Comparison of ENCODE assay signal across 8 cellular contexts in the genomic region with DNA sequence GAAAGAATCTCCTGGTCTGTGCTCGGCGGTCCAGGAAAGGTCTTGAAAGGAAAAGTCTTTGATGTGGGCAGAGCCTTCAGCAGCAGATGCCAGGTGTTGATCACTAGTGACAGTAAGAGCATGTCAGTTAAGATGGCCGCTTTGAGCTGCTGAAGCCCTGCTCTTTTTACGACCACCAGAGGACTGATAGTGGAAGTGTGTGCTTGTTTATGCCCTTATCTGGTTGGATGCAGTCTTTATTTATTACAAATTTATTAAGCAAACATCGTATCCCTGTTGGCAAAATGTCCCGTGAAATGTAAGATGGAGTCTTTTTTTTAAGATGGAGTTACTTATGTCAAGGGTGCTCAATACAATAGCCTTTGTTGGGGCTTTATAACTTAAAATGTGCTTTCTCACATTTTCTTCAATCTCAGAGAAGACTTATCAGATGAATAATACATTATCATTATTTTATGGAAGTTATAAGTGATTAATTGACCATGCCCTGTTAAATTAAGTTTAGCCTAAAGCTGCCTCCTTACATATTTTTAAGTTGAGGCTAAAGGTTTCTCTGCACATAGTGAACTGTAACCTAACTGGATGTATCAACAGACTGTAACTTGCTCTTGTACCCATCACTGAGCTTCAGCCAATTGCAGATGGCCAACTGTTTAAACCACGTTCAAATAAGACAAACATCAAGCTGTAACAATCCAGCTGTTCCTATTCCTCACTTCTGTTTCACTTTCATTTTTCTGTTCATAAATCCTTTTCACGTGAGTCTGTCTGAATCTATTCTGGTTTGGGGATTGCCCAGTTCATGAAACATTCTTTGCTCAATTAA.
A peak's percentile ranks its signal among the peaks of the same experiment; 100 is the strongest.
DNase-seq lines count a peak whose midpoint lies in the region; ATAC-seq and TF ChIP-seq lines count a peak whose summit lies in the region.

No MANE protein-coding gene starts in this region.

- no peaks in the 10 kb centered on the region for H3K9me2 ChIP-seq in HCT116 (ENCODE audit: insufficient read depth)

- DNase-seq in HCT116 (ENCODE audit: low read depth, low spot score) (no peak), immature natural killer cell (peak in 2 of 3 donors; percentile 15 to 23), NCI-H446 (lab: John Stamatoyannopoulos, UW) (no peak), testis (no peak), DMS79 treated with DMSO at 0.1 percent for 48 hours (lab: John Stamatoyannopoulos, UW) (no peak)
- DNase-seq in stimulated activated CD4-positive, alpha-beta T cell treated with anti-CD3 and anti-CD28 coated beads, Interleukin-4, amount 100 ng/mL, for 4 hours, result no peak

- H2AFZ ChIP-seq in HCT116 (ENCODE audit: low read depth, low read length, poor library complexity, severe bottlenecking) (peak overlapping the region; percentile 65), OCI-LY3 (ENCODE audit: low read depth, low read length) (no peak overlapping the region)

- WGBS in testis, 2 donors, result 65 to 73% methylated on average over 8 of the region's 8 CpGs

- H3K79me2 ChIP-seq in HCT116 (ENCODE audit: insufficient read depth, low read length), result no peaks in the 10 kb centered on the region
- H3K79me2 ChIP-seq in OCI-LY3 (ENCODE audit: low read length), result no peaks in the 10 kb centered on the region

- H3K9me3 ChIP-seq in HCT116 (ENCODE audit: control insufficient read depth in 1 of 2, insufficient read depth in 1 of 2, low read depth in 1 of 2, low read length in 2 of 2) (no peaks in the 10 kb centered on the region), OCI-LY3 (ENCODE audit: insufficient read depth, low read length) (no peaks in the 10 kb centered on the region), testis (no peaks in the 10 kb centered on the region)

- peak overlapping the region; percentile 73 to 86 (median 79) for H3K4me3 Mint-ChIP-seq in immature natural killer cell

- no peaks in the 10 kb centered on the region for H3K36me3 Mint-ChIP-seq in immature natural killer cell

- no peaks in the 10 kb centered on the region for H3K9me3 Mint-ChIP-seq in immature natural killer cell

- BruUV-seq in HCT116 (replicated peaks; lab: Mats Ljungman, UMichigan), result no TSS peak

- H3K27ac Mint-ChIP-seq in immature natural killer cell, result peak overlapping the region in 5 of 6 donors; percentile 22 to 84 (median 68)

- peaks cover 0 to 4% (median 2%) of the 10 kb centered on the region in 3 donors for H3K27me3 Mint-ChIP-seq in immature natural killer cell (ENCODE audit: low read depth in 3 of 3)

- peaks cover 21 to 69% of the 10 kb centered on the region in 2 experiments for H3K4me1 ChIP-seq in HCT116 (ENCODE audit: control insufficient read depth in 1 of 2, insufficient read depth in 2 of 2, low read length in 2 of 2)
- H3K4me1 ChIP-seq in OCI-LY3 (ENCODE audit: low read length), result peaks cover 53% of the 10 kb centered on the region
- H3K4me1 ChIP-seq in testis, result no peaks in the 10 kb centered on the region

- peaks cover 15 to 24% of the 10 kb centered on the region in 2 donors for H3K4me1 Mint-ChIP-seq in immature natural killer cell

- RAD21 ChIA-PET in HCT116 (lab: Charles Lee; ENCODE audit: low non-redundant PET in 1 of 2, low total read pairs in 2 of 2, uncharacterized antibody in 2 of 2, unreplicated experiment in 2 of 2), result no interaction called here

- CTCF ChIA-PET in HCT116 (lab: Charles Lee), result no interaction called here

- H3K27ac ChIP-seq in HCT116 (ENCODE audit: low read depth, low read length), result no peak overlapping the region
- peak overlapping the region; percentile 95 for H3K27ac ChIP-seq in OCI-LY3 (ENCODE audit: low read length)
- H3K27ac ChIP-seq in testis, result no peak overlapping the region

- TF ChIP-seq RAD21 in HCT116 (IDR thresholded peaks at IDR 0.05; ENCODE audit: low read depth), result no peak

- H4K20me1 ChIP-seq in HCT116 (ENCODE audit: insufficient read depth) (no peaks in the 10 kb centered on the region), OCI-LY3 (ENCODE audit: insufficient read depth, low read length) (no peaks in the 10 kb centered on the region)

- POLR2A ChIA-PET in HCT116 (lab: Charles Lee), result interaction anchor here (0.6 to 1.1 kb wide), 2 partner anchors 8 to 114 kb away, joined by 3 read pairs; no protein-coding TSS in a partner anchor

- H3K36me3 ChIP-seq in HCT116 (ENCODE audit: control insufficient read depth in 1 of 2, insufficient read depth in 2 of 2, low read length in 2 of 2), result no peaks in the 10 kb centered on the region
- H3K36me3 ChIP-seq in OCI-LY3 (replicated peaks; ENCODE audit: low read depth, low read length), result peaks cover 4% of the 10 kb centered on the region
- H3K36me3 ChIP-seq in testis (ENCODE audit: low read depth, missing control alignments), result no peaks in the 10 kb centered on the region

- H3K27me3 ChIP-seq in HCT116 (ENCODE audit: insufficient read depth, low read length) (no peaks in the 10 kb centered on the region), OCI-LY3 (ENCODE audit: low read depth, low read length) (no peaks in the 10 kb centered on the region), testis (no peaks in the 10 kb centered on the region)

- no peak for TF ChIP-seq CTCF in HCT116 (IDR thresholded peaks at IDR 0.05 in 2 of 3, conservative IDR thresholded peaks at IDR 0.05 in 1 of 3; ENCODE audit: borderline replicate concordance in 1 of 3, insufficient read depth in 1 of 3, low read depth in 2 of 3, low read length in 2 of 3)
- TF ChIP-seq CTCF in OCI-LY3 (IDR thresholded peaks at IDR 0.05; ENCODE audit: low read depth, low read length), result no peak
- TF ChIP-seq CTCF in testis (IDR thresholded peaks at IDR 0.05), result no peak

- TF ChIP-seq POLR2A in HCT116 (IDR thresholded peaks at IDR 0.05; ENCODE audit: borderline replicate concordance, extremely low read depth, insufficient read depth, insufficient read length) (no peak), testis (IDR thresholded peaks at IDR 0.05) (no peak)

- peak overlapping the region; percentile 71; the same call in 1 of the 2 replicates for H3K4me2 ChIP-seq in HCT116 (ENCODE audit: low read length)
- H3K4me2 ChIP-seq in OCI-LY3 (ENCODE audit: low read length), result peak overlapping the region; percentile 67

- H3K9ac ChIP-seq in HCT116 (ENCODE audit: low read length), result no peak overlapping the region
- H3K9ac ChIP-seq in OCI-LY3 (ENCODE audit: low read length), result peak overlapping the region; percentile 71

- H3K4me3 ChIP-seq in HCT116 (replicated peaks in 1 of 2; ENCODE audit: low read depth in 1 of 2, low read length in 2 of 2), result no peak overlapping the region
- peak overlapping the region; percentile 53 for H3K4me3 ChIP-seq in OCI-LY3 (ENCODE audit: low read length)
- H3K4me3 ChIP-seq in testis, result no peak overlapping the region

- intact Hi-C loops in HCT116 (cut with micrococcal nuclease), result no loop called here
- intact Hi-C loops in testis (cut with DNase I; ENCODE audit: low total_unique reads), result no loop called here

- ATAC-seq in GM18508 (IDR thresholded peaks at IDR 0.05; ENCODE audit: insufficient read depth, unreplicated experiment), result peak; percentile 55
- ATAC-seq in HCT116, result no peak

TF ChIP-seq in HCT116, 20 proteins besides CTCF, POLR2A, EP300 and RAD21:
- peak; percentile 20 for TF ChIP-seq YY1 (IDR thresholded peaks at IDR 0.05; ENCODE audit: extremely low read depth, insufficient replicate concordance, low read depth, low read length)
- TF ChIP-seq, protein P1, sequence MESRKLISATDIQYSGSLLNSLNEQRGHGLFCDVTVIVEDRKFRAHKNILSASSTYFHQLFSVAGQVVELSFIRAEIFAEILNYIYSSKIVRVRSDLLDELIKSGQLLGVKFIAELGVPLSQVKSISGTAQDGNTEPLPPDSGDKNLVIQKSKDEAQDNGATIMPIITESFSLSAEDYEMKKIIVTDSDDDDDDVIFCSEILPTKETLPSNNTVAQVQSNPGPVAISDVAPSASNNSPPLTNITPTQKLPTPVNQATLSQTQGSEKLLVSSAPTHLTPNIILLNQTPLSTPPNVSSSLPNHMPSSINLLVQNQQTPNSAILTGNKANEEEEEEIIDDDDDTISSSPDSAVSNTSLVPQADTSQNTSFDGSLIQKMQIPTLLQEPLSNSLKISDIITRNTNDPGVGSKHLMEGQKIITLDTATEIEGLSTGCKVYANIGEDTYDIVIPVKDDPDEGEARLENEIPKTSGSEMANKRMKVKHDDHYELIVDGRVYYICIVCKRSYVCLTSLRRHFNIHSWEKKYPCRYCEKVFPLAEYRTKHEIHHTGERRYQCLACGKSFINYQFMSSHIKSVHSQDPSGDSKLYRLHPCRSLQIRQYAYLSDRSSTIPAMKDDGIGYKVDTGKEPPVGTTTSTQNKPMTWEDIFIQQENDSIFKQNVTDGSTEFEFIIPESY (IDR thresholded peaks at IDR 0.05; ENCODE audit: extremely low read depth, insufficient replicate concordance, low read length), result no peak

Comparison
In these comparisons a context has a peak if more than half of its experiments do, and no peak if none do; other contexts are left out.
1. DNase-seq: peak in immature natural killer cell (2 of 3); none in HCT116 (single experiment), NCI-H446 (0 of 2), testis (single experiment), DMS79 treated with DMSO at 0.1 percent for 48 hours (single experiment) and stimulated activated CD4-positive, alpha-beta T cell treated with anti-CD3 and anti-CD28 coated beads, Interleukin-4, amount 100 ng/mL, for 4 hours (0 of 2).